In the genomic region with DNA sequence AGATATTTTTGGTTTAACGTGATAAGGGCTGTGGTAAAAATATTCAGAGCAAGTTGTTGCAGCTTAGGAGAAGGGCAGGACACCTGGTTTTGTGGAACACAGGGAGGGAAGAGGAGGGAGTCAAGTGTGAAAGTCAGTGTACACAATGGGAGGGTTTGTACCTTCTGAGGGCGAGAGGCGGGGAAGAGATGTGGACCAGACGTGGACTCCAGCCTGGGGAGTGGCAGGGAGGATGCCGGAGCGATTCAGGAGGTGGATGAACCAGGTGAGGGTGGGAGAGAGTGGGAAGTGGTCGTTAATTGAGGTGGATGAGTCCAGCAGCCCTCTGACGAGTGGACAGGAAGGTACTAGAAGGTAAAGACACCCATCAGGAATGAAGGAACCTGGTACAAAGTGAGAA, we compare ENCODE assay signal across 3 cellular contexts.
TF ChIP-seq lines count a peak whose summit lies in the region.

No MANE protein-coding gene starts in this region.

TF ChIP-seq in A549, 52 proteins besides CTCF, POLR2A, EP300 and RAD21:
- TF ChIP-seq, protein P1, sequence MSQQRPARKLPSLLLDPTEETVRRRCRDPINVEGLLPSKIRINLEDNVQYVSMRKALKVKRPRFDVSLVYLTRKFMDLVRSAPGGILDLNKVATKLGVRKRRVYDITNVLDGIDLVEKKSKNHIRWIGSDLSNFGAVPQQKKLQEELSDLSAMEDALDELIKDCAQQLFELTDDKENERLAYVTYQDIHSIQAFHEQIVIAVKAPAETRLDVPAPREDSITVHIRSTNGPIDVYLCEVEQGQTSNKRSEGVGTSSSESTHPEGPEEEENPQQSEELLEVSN (IDR thresholded peaks at IDR 0.05; ENCODE audit: borderline replicate concordance, low read depth): no peak
- TF ChIP-seq HOXA7 (CRISPR knock-in tag; IDR thresholded peaks at IDR 0.05) (no peak), HOXB13 (CRISPR knock-in tag; IDR thresholded peaks at IDR 0.05; ENCODE audit: low read depth) (no peak)
TF ChIP-seq in A549: peak in this region for 0.

TF ChIP-seq in HEK293, 187 proteins besides CTCF, POLR2A, EP300 and RAD21:
- TF ChIP-seq, protein P2, sequence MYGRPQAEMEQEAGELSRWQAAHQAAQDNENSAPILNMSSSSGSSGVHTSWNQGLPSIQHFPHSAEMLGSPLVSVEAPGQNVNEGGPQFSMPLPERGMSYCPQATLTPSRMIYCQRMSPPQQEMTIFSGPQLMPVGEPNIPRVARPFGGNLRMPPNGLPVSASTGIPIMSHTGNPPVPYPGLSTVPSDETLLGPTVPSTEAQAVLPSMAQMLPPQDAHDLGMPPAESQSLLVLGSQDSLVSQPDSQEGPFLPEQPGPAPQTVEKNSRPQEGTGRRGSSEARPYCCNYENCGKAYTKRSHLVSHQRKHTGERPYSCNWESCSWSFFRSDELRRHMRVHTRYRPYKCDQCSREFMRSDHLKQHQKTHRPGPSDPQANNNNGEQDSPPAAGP (tag by site-specific recombination; IDR thresholded peaks at IDR 0.05): 0 out of 2 replicates have a peak, but pooled peaks have one; percentile 42
- TF ChIP-seq ZNF514 (tag by site-specific recombination; IDR thresholded peaks at IDR 0.05): no peak
- TF ChIP-seq ZNF677 (tag by site-specific recombination; IDR thresholded peaks at IDR 0.05): no peak
- no peak for TF ChIP-seq ZNF140 (tag by site-specific recombination; IDR thresholded peaks at IDR 0.05)
- TF ChIP-seq OVOL3 (tag by site-specific recombination; IDR thresholded peaks at IDR 0.05): no peak
- TF ChIP-seq ZSCAN5A (tag by site-specific recombination; IDR thresholded peaks at IDR 0.05): no peak
- peak; percentile 18; the same call in 1 of the 2 replicates for TF ChIP-seq WT1 (tag by site-specific recombination; IDR thresholded peaks at IDR 0.05)
- TF ChIP-seq ZNF571 (tag by site-specific recombination; IDR thresholded peaks at IDR 0.05): peak; percentile 36; the same call in 1 of the 2 replicates
- TF ChIP-seq ZBTB11 (tag by site-specific recombination; conservative IDR thresholded peaks at IDR 0.05; ENCODE audit: low read depth): no peak
- no peak for TF ChIP-seq ZNF19 (tag by site-specific recombination; IDR thresholded peaks at IDR 0.05; ENCODE audit: low read depth)
- no peak for TF ChIP-seq ZFP69B (tag by site-specific recombination; IDR thresholded peaks at IDR 0.05)
- TF ChIP-seq, protein P3, sequence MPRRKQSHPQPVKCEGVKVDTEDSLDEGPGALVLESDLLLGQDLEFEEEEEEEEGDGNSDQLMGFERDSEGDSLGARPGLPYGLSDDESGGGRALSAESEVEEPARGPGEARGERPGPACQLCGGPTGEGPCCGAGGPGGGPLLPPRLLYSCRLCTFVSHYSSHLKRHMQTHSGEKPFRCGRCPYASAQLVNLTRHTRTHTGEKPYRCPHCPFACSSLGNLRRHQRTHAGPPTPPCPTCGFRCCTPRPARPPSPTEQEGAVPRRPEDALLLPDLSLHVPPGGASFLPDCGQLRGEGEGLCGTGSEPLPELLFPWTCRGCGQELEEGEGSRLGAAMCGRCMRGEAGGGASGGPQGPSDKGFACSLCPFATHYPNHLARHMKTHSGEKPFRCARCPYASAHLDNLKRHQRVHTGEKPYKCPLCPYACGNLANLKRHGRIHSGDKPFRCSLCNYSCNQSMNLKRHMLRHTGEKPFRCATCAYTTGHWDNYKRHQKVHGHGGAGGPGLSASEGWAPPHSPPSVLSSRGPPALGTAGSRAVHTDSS (tag by site-specific recombination; IDR thresholded peaks at IDR 0.05): no peak
- no peak for TF ChIP-seq ZNF558 (tag by site-specific recombination; IDR thresholded peaks at IDR 0.05)
TF ChIP-seq in HEK293: peak in this region for 3.

TF ChIP-seq in H1, 55 proteins besides CTCF, POLR2A, EP300 and RAD21:
- TF ChIP-seq ATF2 (IDR thresholded peaks at IDR 0.05; ENCODE audit: low read length) (no peak), ATF3 (IDR thresholded peaks at IDR 0.05; ENCODE audit: insufficient read depth, low read depth, low read length) (no peak), CHD1 (IDR thresholded peaks at IDR 0.05; ENCODE audit: low read depth, low read length) (no peak)
